Comparison of ENCODE assay signal across 32 cellular contexts in genomic region chr6:49504666-49505065, GRCh38. TPM values are rescaled to one million over a fixed set of nuclear protein-coding genes. Genes with fewer than 3 reads are reported as not detected.
"Had no signal": no experiment of that assay in that cellular context is flagged by ENCODE, and none has a peak within 500 bp of the region (broad histone marks: within the 10 kb centered on the region; RNA-seq: fewer than 3 reads in every experiment).

No MANE protein-coding gene starts in this region.

- H3K9me3 ChIP-seq: esophagus squamous epithelium, gastroesophageal sphincter, left lung, lower lobe of right lung had no signal

- H3K4me3 ChIP-seq: coronary artery, dorsolateral prefrontal cortex, esophagus squamous epithelium, gastroesophageal sphincter, heart right ventricle, left lung, lower lobe of right lung had no signal

- H3K4me1 Mint-ChIP-seq: memory B cell had no signal

- H3K36me3 Mint-ChIP-seq: memory B cell had no signal

- H3K4me1 ChIP-seq: gastroesophageal sphincter, heart right ventricle, left lung, lower lobe of right lung had no signal

- H3K27me3 ChIP-seq: esophagus squamous epithelium, left lung had no signal

- DNase-seq: dermis blood vessel endothelial cell; dorsolateral prefrontal cortex; effector CD4-positive, alpha-beta T cell; effector memory CD4-positive, alpha-beta T cell; erythroblast; esophagus squamous epithelium; foreskin fibroblast; glutamatergic neuron; head of caudate nucleus; heart right ventricle; hippocampal formation; islet precursor cell; left cardiac atrium; left lung; left ventricle myocardium superior; lower lobe of right lung; mesendoderm; midbrain had no signal

- ATAC-seq: esophagus mucosa, gastroesophageal sphincter, heart right ventricle, left cardiac atrium, left lung, left ventricle myocardium superior, lower lobe of right lung had no signal

- H3K27ac Mint-ChIP-seq: memory B cell had no signal

- H3K27ac ChIP-seq: coronary artery, dorsolateral prefrontal cortex, epithelial cell of prostate, esophagus squamous epithelium, gastroesophageal sphincter, heart right ventricle, left lung, lower lobe of right lung had no signal

- H3K4me3 Mint-ChIP-seq: memory B cell had no signal

- H3K36me3 ChIP-seq: esophagus squamous epithelium, gastroesophageal sphincter, heart right ventricle, left lung, lower lobe of right lung had no signal

RNA-seq across cellular contexts. Expression of gene GLYATL3, which starts 4.9 kb away (rescaled TPM):
- total RNA-seq: cerebellum, dermis blood vessel endothelial cell, dorsolateral prefrontal cortex, endothelial cell of umbilical vein, esophagus mucosa, esophagus squamous epithelium, frontal cortex, gastroesophageal sphincter, glomerular endothelial cell, heart right ventricle, kidney epithelial cell, left cardiac atrium, left lung, left ventricle myocardium superior, lower leg skin, lower lobe of right lung, lung microvascular endothelial cell, mononuclear cell, mucosa of gallbladder had no signal
- polyA plus RNA-seq: endothelial cell of umbilical vein, heart right ventricle had no signal
